In the genomic region with DNA sequence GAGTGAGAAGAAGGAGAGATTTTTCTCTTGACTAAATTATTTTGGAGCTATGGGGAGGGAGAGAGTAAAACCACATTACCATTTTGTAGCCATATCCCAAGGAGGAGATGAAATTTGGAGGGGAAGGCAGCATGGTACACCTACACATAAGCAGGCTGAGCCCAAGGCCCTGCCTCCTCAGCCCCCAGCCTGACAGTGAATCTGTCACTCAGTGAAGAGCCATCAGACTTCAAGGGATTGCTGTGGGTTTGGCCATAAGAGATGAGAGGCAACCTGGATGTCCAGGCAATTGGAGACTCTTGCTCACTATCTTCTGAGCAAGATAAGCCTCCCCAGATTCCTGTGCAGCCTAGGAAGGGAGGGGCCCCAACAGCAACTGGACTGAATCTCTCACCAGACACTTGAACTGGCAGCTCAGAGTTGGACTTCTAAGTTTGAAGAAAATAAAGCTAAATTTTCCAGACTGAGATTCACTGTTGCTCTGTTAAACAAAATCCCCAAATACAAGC, we compare ENCODE assay signal across 1 cellular context.
A peak's percentile ranks its signal among the peaks of the same experiment; 100 is the strongest.
TF ChIP-seq lines count a peak whose summit lies in the region.

No MANE protein-coding gene starts in this region.

TF ChIP-seq in K562, 482 proteins besides CTCF, POLR2A, EP300 and RAD21 (continued from another document):
- TF ChIP-seq, protein P1, sequence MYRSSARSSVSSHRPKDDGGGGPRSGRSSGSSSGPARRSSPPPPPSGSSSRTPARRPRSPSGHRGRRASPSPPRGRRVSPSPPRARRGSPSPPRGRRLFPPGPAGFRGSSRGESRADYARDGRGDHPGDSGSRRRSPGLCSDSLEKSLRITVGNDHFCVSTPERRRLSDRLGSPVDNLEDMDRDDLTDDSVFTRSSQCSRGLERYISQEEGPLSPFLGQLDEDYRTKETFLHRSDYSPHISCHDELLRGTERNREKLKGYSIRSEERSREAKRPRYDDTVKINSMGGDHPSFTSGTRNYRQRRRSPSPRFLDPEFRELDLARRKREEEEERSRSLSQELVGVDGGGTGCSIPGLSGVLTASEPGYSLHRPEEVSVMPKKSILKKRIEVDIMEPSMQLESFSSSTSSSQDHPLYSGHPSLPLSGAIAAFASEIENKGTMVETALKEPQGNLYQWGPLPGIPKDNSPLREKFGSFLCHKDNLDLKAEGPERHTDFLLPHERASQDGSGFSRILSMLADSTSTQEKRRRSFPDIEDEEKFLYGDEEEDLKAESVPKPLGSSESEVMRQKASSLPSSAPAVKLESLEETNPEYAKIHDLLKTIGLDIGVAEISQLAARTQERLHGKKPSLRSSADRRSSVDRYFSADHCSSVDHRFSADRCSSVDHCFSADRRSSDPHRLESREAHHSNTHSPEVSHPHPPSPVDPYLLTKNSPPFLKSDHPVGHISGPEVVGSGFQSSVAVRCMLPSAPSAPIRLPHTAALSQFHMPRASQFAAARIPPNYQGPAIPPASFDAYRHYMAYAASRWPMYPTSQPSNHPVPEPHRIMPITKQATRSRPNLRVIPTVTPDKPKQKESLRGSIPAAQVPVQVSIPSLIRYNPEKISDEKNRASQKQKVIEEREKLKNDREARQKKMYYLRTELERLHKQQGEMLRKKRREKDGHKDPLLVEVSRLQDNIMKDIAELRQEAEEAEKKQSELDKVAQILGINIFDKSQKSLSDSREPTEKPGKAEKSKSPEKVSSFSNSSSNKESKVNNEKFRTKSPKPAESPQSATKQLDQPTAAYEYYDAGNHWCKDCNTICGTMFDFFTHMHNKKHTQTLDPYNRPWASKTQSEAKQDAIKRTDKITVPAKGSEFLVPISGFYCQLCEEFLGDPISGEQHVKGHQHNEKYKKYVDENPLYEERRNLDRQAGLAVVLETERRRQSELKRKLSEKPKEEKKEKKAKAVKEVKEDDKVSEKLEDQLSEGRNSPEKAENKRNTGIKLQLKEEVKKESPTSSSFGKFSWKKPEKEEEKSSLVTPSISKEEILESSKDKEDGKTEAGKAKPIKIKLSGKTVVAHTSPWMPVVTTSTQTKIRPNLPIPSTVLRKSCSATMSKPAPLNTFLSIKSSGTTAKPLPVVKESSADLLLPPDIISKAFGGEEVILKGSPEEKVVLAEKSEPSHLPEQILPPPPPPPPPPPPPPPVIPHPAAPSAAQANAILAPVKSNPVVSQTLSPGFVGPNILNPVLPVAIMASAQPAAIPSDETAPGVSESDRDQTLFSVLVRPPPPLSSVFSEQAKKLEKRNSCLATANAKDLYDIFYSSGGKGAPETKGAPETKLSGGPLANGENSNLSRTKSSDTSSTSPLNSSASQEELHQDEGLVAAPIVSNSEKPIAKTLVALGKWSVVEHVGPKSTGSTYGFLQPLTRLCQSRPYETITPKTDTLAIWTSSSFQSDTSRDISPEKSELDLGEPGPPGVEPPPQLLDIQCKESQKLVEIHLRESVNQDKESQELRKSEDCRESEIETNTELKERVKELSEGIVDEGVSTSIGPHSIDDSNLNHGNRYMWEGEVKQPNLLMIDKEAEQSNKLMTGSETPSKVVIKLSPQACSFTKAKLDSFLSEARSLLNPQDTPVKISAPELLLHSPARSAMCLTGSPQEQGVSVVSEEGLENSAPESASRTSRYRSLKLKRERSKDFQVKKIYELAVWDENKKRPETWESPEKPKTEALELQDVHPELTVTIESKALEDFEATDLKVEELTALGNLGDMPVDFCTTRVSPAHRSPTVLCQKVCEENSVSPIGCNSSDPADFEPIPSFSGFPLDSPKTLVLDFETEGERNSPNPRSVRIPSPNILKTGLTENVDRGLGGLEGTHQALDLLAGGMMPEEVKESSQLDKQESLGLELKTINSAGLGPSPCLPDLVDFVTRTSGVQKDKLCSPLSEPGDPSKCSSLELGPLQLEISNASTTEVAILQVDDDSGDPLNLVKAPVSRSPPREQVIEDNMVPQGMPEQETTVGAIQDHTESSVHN (IDR thresholded peaks at IDR 0.05; ENCODE audit: borderline replicate concordance in 1 of 2, low read depth in 1 of 2) = no peak
- no peak for TF ChIP-seq ZNF280B (CRISPR knock-in tag; IDR thresholded peaks at IDR 0.05)
- no peak for TF ChIP-seq CBFA2T2 (conservative IDR thresholded peaks at IDR 0.05)
- no peak for TF ChIP-seq RFX7 (CRISPR knock-in tag; IDR thresholded peaks at IDR 0.05)
- TF ChIP-seq RUNX1 (IDR thresholded peaks at IDR 0.05; ENCODE audit: low read depth) = no peak
- no peak for TF ChIP-seq DIDO1 (tag; IDR thresholded peaks at IDR 0.05; ENCODE audit: low read depth)
- no peak for TF ChIP-seq TBP (optimal IDR thresholded peaks at IDR 0.05; ENCODE audit: low read depth, low read length)
- no peak for TF ChIP-seq MCM3 (IDR thresholded peaks at IDR 0.05)
- TF ChIP-seq SNIP1 (IDR thresholded peaks at IDR 0.05; ENCODE audit: low read depth) = no peak
- TF ChIP-seq SRSF1 (IDR thresholded peaks at IDR 0.05; ENCODE audit: low read depth, low read length) = no peak
- TF ChIP-seq CTBP1 (IDR thresholded peaks at IDR 0.05; ENCODE audit: borderline replicate concordance) = peak; percentile 78; the same call in 1 of the 2 replicates
- no peak for TF ChIP-seq RBM34 (IDR thresholded peaks at IDR 0.05; ENCODE audit: borderline replicate concordance, insufficient read depth, low read length)
- peak in 1 of 2 experiments; percentile 35; a peak in 1 of 4 replicates for TF ChIP-seq RCOR1 (IDR thresholded peaks at IDR 0.05; ENCODE audit: borderline replicate concordance in 1 of 2, low read depth in 2 of 2, low read length in 2 of 2)
- no peak for TF ChIP-seq ZNF707 (CRISPR knock-in tag; conservative IDR thresholded peaks at IDR 0.05)
